Comparison of ENCODE assay signal across 8 cellular contexts in the genomic region with DNA sequence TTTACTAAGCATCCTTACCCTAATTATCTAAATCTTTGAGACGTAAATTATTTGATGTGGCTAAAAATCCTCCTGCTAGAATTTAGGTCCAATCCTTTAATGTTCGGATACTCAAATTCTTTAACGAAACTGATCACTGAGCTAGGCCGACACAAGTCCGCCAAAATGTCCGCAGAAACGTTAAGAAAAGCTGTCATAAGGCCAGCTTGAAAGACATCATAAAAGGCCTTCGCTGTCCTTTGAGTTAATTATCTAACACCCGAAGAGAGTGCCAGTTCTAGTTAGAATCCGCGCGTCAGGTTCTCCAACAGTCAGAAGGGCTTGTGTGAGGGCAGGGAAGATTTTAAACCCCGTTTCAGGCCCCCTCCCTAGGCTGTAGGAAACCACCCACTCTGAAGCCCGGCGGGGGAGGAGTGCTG. TPM values are rescaled to one million over a fixed set of nuclear protein-coding genes. Genes with fewer than 3 reads are reported as not detected.
DNase-seq lines count a peak whose midpoint lies in the region; ATAC-seq, FAIRE-seq and TF ChIP-seq lines count a peak whose summit lies in the region.

No MANE protein-coding gene starts in this region.

- no peaks in the 10 kb centered on the region for H3K27me3 Mint-ChIP-seq in activated CD4-positive, alpha-beta T cell treated with anti-CD3 and anti-CD28 coated beads, Interleukin-2, amount 10 ng/mL, durations not matched to agents 7 days and 5 days
- H3K27me3 Mint-ChIP-seq in T-cell, result no peaks in the 10 kb centered on the region

- in situ Hi-C loops in G401 (cut with HindIII; ENCODE audit: low sequenced_read_pairs), result no loop called here

- no peaks in the 10 kb centered on the region for H3K9me3 Mint-ChIP-seq in activated CD4-positive, alpha-beta T cell treated with anti-CD3 and anti-CD28 coated beads, Interleukin-2, amount 10 ng/mL, durations not matched to agents 7 days and 5 days
- H3K9me3 Mint-ChIP-seq in T-cell, result no peaks in the 10 kb centered on the region

- H3K36me3 Mint-ChIP-seq in activated CD4-positive, alpha-beta T cell treated with anti-CD3 and anti-CD28 coated beads, Interleukin-2, amount 10 ng/mL, durations not matched to agents 7 days and 5 days (ENCODE audit: low read depth), result peaks cover 15% of the 10 kb centered on the region
- peaks cover 3% of the 10 kb centered on the region for H3K36me3 Mint-ChIP-seq in T-cell

- no peak for ATAC-seq in T-cell (replicated peaks in 1 of 4)
- ATAC-seq in HG02759 (IDR thresholded peaks at IDR 0.05; ENCODE audit: unreplicated experiment), result no peak

- H3K4me3 ChIP-seq in fibroblast of villous mesenchyme (ENCODE audit: low read depth, low read length) (peak overlapping the region; percentile 98), retinal pigment epithelial cell (ENCODE audit: low read length) (peak overlapping the region; percentile 95)

- H3K27ac Mint-ChIP-seq in activated CD4-positive, alpha-beta T cell treated with anti-CD3 and anti-CD28 coated beads, Interleukin-2, amount 10 ng/mL, durations not matched to agents 7 days and 5 days, result peak overlapping the region; percentile 99
- H3K27ac Mint-ChIP-seq in T-cell, result peak overlapping the region; percentile 99

- POLR2A ChIA-PET in activated CD4-positive, alpha-beta T cell treated with anti-CD3 and anti-CD28 coated beads, Interleukin-2, amount 10 ng/mL, durations not matched to agents 7 days and 5 days (lab: Charles Lee), result interaction anchor here (0.7 to 1.7 kb wide), 4 partner anchors 54 to 274 kb away, joined by 3 to 5 read pairs (median 4); partner anchors contain the start of genes DHX40, PTRH2, TUBD1 and VMP1
- POLR2A ChIA-PET in T-cell (lab: Charles Lee), result interaction anchor here in 1 of 2 donors (0.5 to 1.1 kb wide), 6 partner anchors 18 to 346 kb away, joined by 3 to 18 read pairs (median 4); partner anchors contain the start of genes DHX40 and RNFT1

- peak overlapping the region; percentile 91 for H3K4me3 Mint-ChIP-seq in activated CD4-positive, alpha-beta T cell treated with anti-CD3 and anti-CD28 coated beads, Interleukin-2, amount 10 ng/mL, durations not matched to agents 7 days and 5 days
- H3K4me3 Mint-ChIP-seq in T-cell, result peak overlapping the region; percentile 83 to 98 (median 97)

- H3K4me1 Mint-ChIP-seq in activated CD4-positive, alpha-beta T cell treated with anti-CD3 and anti-CD28 coated beads, Interleukin-2, amount 10 ng/mL, durations not matched to agents 7 days and 5 days, result peaks cover 52% of the 10 kb centered on the region
- H3K4me1 Mint-ChIP-seq in T-cell, result peaks cover 42 to 53% (median 43%) of the 10 kb centered on the region in 3 donors

- FAIRE-seq in GM19239 (lab: Jason Lieb, UNC), result no peak

- no peak for TF ChIP-seq CTCF in fibroblast of villous mesenchyme (IDR thresholded peaks at IDR 0.05; ENCODE audit: insufficient read depth, low read depth, low read length)
- TF ChIP-seq CTCF in retinal pigment epithelial cell (conservative IDR thresholded peaks at IDR 0.05; ENCODE audit: low read depth, low read length), result no peak

- no peak for DNase-seq in activated CD4-positive, alpha-beta T cell treated with anti-CD3 and anti-CD28 coated beads, Interleukin-2, amount 10 ng/mL, durations not matched to agents 7 days and 5 days
- no peak for DNase-seq in activated CD4-positive, alpha-beta T cell treated with anti-CD3 and anti-CD28 coated beads for 48 hours
- peak in 1 of 34 experiments; percentile 9 for DNase-seq in T-cell
- DNase-seq in fibroblast of villous mesenchyme (ENCODE audit: low read depth), result peak; percentile 96
- peak; percentile 71 for DNase-seq in retinal pigment epithelial cell (ENCODE audit: low read depth)
- DNase-seq in G401 (ENCODE audit: low spot score), result no peak
- DNase-seq in GM19239 (ENCODE audit: insufficient read length, low spot score), result no peak

- CTCF ChIA-PET in activated CD4-positive, alpha-beta T cell treated with anti-CD3 and anti-CD28 coated beads, Interleukin-2, amount 10 ng/mL, durations not matched to agents 7 days and 5 days (lab: Charles Lee), result interaction anchor here (0.7 to 1.7 kb wide), 6 partner anchors 9 to 97 kb away, joined by 3 to 5 read pairs (median 3); no protein-coding TSS in a partner anchor
- CTCF ChIA-PET in T-cell (lab: Charles Lee), result interaction anchor here in 1 of 2 donors (0.5 to 1.3 kb wide), 5 partner anchors 12 to 273 kb away, joined by 3 to 4 read pairs (median 3); no protein-coding TSS in a partner anchor

RNA-seq across cellular contexts. Expression of gene CLTC, which starts 0.8 kb away (rescaled TPM):
- 100 to 1,000 TPM; 135 to 140 TPM for total RNA-seq in activated CD4-positive, alpha-beta T cell treated with anti-CD3 and anti-CD28 coated beads, Interleukin-2, amount 10 ng/mL, durations not matched to agents 7 days and 5 days
- total RNA-seq in T-cell, result 10 to 100 TPM; 70.3 to 98.7 (median 85.3) TPM
- total RNA-seq in fibroblast of villous mesenchyme, result 555 and 613 TPM in 2 replicates
- 259 and 403 TPM in 2 replicates for total RNA-seq in G401 (2014; rRNA removed; shearing (Covaris generic))

RNA-seq across cellular contexts. Expression of gene DHX40, which starts 53.5 kb away (rescaled TPM):
- total RNA-seq in activated CD4-positive, alpha-beta T cell treated with anti-CD3 and anti-CD28 coated beads, Interleukin-2, amount 10 ng/mL, durations not matched to agents 7 days and 5 days, result 10 to 100 TPM; 17.9 to 18.4 TPM
- total RNA-seq in T-cell (10 to 100 TPM; 21.3 to 50.8 (median 24.9) TPM), fibroblast of villous mesenchyme (44.1 and 66.9 TPM in 2 replicates)
- total RNA-seq in G401 (2014; rRNA removed; shearing (Covaris generic)), result 66.5 and 90.4 TPM in 2 replicates

Comparison
In these comparisons a context has a peak if more than half of its experiments do, and no peak if none do; other contexts are left out.
1. DNase-seq: peak in fibroblast of villous mesenchyme (single experiment) and retinal pigment epithelial cell (single experiment); none in activated CD4-positive, alpha-beta T cell treated with anti-CD3 and anti-CD28 coated beads, Interleukin-2, amount 10 ng/mL, durations not matched to agents 7 days and 5 days (single experiment), activated CD4-positive, alpha-beta T cell treated with anti-CD3 and anti-CD28 coated beads for 48 hours (single experiment), G401 (single experiment) and GM19239 (single experiment).